18 cellular contexts compared by ENCODE assay signal in the genomic region with DNA sequence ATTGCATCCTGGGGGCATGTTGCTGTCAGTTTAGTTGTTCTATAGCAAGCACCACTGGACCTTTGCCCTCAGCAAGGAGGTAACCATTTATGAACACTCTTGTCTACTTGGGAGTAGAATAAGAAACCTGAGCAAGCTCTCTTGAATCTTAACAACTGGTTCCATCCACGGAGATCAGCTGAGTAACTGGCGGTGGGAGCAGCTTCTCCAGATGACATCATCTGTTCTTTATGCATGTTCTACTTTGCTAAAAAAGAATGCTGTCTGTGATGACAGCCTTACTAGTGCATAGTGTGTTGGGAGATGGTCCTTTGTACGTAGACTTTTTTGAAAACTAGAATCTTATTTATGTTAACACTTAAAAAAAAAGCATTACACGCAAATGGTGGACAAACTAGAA. TPM values are rescaled to one million over a fixed set of nuclear protein-coding genes. Genes with fewer than 3 reads are reported as not detected.
DNase-seq lines count a peak whose midpoint lies in the region; ATAC-seq, FAIRE-seq and TF ChIP-seq lines count a peak whose summit lies in the region.
"Had no signal": no experiment of that assay in that cellular context is flagged by ENCODE, and none has a peak within 500 bp of the region (broad histone marks: within the 10 kb centered on the region; RNA-seq: fewer than 3 reads in every experiment).

No MANE protein-coding gene starts in this region.

- no peak overlapping the region for H4K91ac ChIP-seq in IMR-90 (ENCODE audit: insufficient read depth, low read depth, low read length)

- FAIRE-seq in small intestine (lab: Jason Lieb, UNC): no peak
- FAIRE-seq: A549 had no signal

- no peak overlapping the region for H3K4me2 ChIP-seq in IMR-90 (ENCODE audit: low read depth, low read length)
- H3K4me2 ChIP-seq: A549 had no signal

- H3K27me3 ChIP-seq in ACC112 (ENCODE audit: insufficient read depth, low read length): no peaks in the 10 kb centered on the region
- no peaks in the 10 kb centered on the region for H3K27me3 ChIP-seq in IMR-90 (ENCODE audit: control insufficient read depth, insufficient read depth, low read length)
- no peaks in the 10 kb centered on the region for H3K27me3 ChIP-seq in dorsolateral prefrontal cortex
- H3K27me3 ChIP-seq in small intestine (ENCODE audit: control insufficient read depth in 2 of 2, insufficient read depth in 2 of 2, low read length in 2 of 2): no peaks in the 10 kb centered on the region
- H3K27me3 ChIP-seq: vagina had no signal

- no peaks in the 10 kb centered on the region for H3K79me2 ChIP-seq in ACC112 (ENCODE audit: control insufficient read depth, insufficient read depth, low read length, unreplicated experiment)

- H2BK120ac ChIP-seq in IMR-90 (ENCODE audit: low read depth, low read length): no peak overlapping the region; the same call in 1 of the 2 replicates

- no peak for TF ChIP-seq RAD21 in IMR-90 (IDR thresholded peaks at IDR 0.05; ENCODE audit: low read length)

- H3K9me1 ChIP-seq in IMR-90 (ENCODE audit: insufficient read depth, low read length): peaks cover 9% of the 10 kb centered on the region

- no peak overlapping the region for H3K4me3 ChIP-seq in ACC112 (ENCODE audit: low read depth, low read length)
- no peak overlapping the region for H3K4me3 ChIP-seq in IMR-90 (ENCODE audit: insufficient read depth, low read depth, low read length)
- H3K4me3 ChIP-seq in dorsolateral prefrontal cortex: no peak overlapping the region
- no peak overlapping the region for H3K4me3 ChIP-seq in small intestine (ENCODE audit: low read depth in 1 of 2, low read length in 2 of 2)
- H3K4me3 ChIP-seq: A549, coronary artery, vagina had no signal

- H3K27ac ChIP-seq in ACC112 (ENCODE audit: low read depth, low read length): peak overlapping the region; percentile 69
- no peak overlapping the region for H3K27ac ChIP-seq in IMR-90 (ENCODE audit: insufficient read depth, low read length)
- H3K27ac ChIP-seq in dorsolateral prefrontal cortex: peak overlapping the region in 58 of 59 donors; percentile 16 to 92 (median 82)
- no peak overlapping the region for H3K27ac ChIP-seq in small intestine (ENCODE audit: low read depth in 1 of 2, low read length in 1 of 2)
- H3K27ac ChIP-seq: A549, coronary artery, epithelial cell of prostate, vagina had no signal

- H3K36me3 ChIP-seq in ACC112 (ENCODE audit: insufficient read depth, low read length): no peaks in the 10 kb centered on the region
- no peaks in the 10 kb centered on the region for H3K36me3 ChIP-seq in IMR-90 (ENCODE audit: control insufficient read depth, insufficient read depth, low read length)
- no peaks in the 10 kb centered on the region for H3K36me3 ChIP-seq in small intestine (ENCODE audit: control insufficient read depth in 2 of 2, insufficient read depth in 2 of 2, low read length in 2 of 2)
- H3K36me3 ChIP-seq: vagina had no signal

- H3K23ac ChIP-seq in IMR-90 (ENCODE audit: low read depth, low read length): no peak overlapping the region

- intact Hi-C loops in IMR-90 (cut with micrococcal nuclease): no loop called here
- intact Hi-C loops in dorsolateral prefrontal cortex (cut with DNase I): loop anchor here in 1 of 2 donors (5.0 kb wide), 1 partner anchor 80 kb away; no protein-coding TSS in a partner anchor

- H2BK5ac ChIP-seq in IMR-90 (ENCODE audit: low read depth, low read length, poor library complexity, severe bottlenecking): no peak overlapping the region

- no peak overlapping the region for H3K18ac ChIP-seq in IMR-90 (ENCODE audit: low read depth, low read length)

- TF ChIP-seq POLR2A in IMR-90 (IDR thresholded peaks at IDR 0.05; ENCODE audit: low read depth, low read length): no peak

- no peak overlapping the region for H3K4ac ChIP-seq in IMR-90 (ENCODE audit: low read depth, low read length)

- peak; percentile 48 for ATAC-seq in IMR-90 (ENCODE audit: low read depth)
- ATAC-seq: A549; activated CD8-positive, alpha-beta memory T cell treated with anti-CD3 and anti-CD28 coated beads, Interleukin-2, amount 10 ng/mL, durations not matched to agents 7 days and 5 days; right cardiac atrium had no signal

- H3K14ac ChIP-seq in IMR-90 (replicated peaks; ENCODE audit: low read depth, low read length): 0 out of 2 replicates have a peak overlapping the region, but pooled peaks have one; percentile 32

- H2AK9ac ChIP-seq in IMR-90 (replicated peaks; ENCODE audit: low read depth, low read length, poor library complexity): no peak overlapping the region

- CTCF ChIA-PET in IMR-90 (lab: Yijun Ruan, JAX): interaction anchor here (1.3 kb wide), 1 partner anchor 11 kb away, joined by 3 read pairs; no protein-coding TSS in a partner anchor

- H3K9me3 ChIP-seq in IMR-90 (ENCODE audit: control insufficient read depth, insufficient read depth, low read length) (no peaks in the 10 kb centered on the region), small intestine (ENCODE audit: control insufficient read depth, low read depth) (no peaks in the 10 kb centered on the region)
- H3K9me3 ChIP-seq: A549, vagina had no signal

- H3K4me1 ChIP-seq in ACC112 (ENCODE audit: control insufficient read depth, insufficient read depth, low read length, unreplicated experiment) (peaks cover 14% of the 10 kb centered on the region), IMR-90 (ENCODE audit: control insufficient read depth, insufficient read depth, low read length) (peaks cover 5% of the 10 kb centered on the region), small intestine (ENCODE audit: control insufficient read depth in 2 of 2, insufficient read depth in 1 of 2, low read depth in 1 of 2, low read length in 1 of 2) (no peaks in the 10 kb centered on the region)
- H3K4me1 ChIP-seq: A549, vagina had no signal

- no CpG with 5 or more reads among the region's 4 CpGs for whole genome bisulfite sequencing in IMR-90 (ENCODE audit: extremely low coverage in 2 of 2, insufficient read length in 1 of 2), 2 experiments
- whole genome bisulfite sequencing in small intestine, 3 donors: 58 to 66% (median 60%) methylated on average over 4 of the region's 4 CpGs

- no peak overlapping the region for H2AK5ac ChIP-seq in IMR-90 (ENCODE audit: low read depth, low read length)

- no peak for TF ChIP-seq CTCF in IMR-90 (conservative IDR thresholded peaks at IDR 0.05; ENCODE audit: low read depth, low read length)
- TF ChIP-seq CTCF in dorsolateral prefrontal cortex (IDR thresholded peaks at IDR 0.05 in 54 of 56, conservative IDR thresholded peaks at IDR 0.05 in 2 of 56; ENCODE audit: low read depth in 1 of 56, partially characterized antibody in 56 of 56): no peak

- no peaks in the 10 kb centered on the region for H4K20me1 ChIP-seq in IMR-90 (ENCODE audit: insufficient read depth, low read length)

- H3K56ac ChIP-seq in IMR-90 (ENCODE audit: extremely low read depth, insufficient read depth, low read length): no peak overlapping the region

- dilution Hi-C loops in IMR-90 (cut with HindIII; ENCODE audit: low sequenced_read_pairs, unreplicated experiment): no loop called here

- no peak overlapping the region for H4K5ac ChIP-seq in IMR-90 (ENCODE audit: low read depth, low read length)

- peak overlapping the region; percentile 43; the same call in 1 of the 3 replicates for H2BK15ac ChIP-seq in IMR-90 (ENCODE audit: low read depth, low read length)

- peak; percentile 70 for DNase-seq in IMR-90
- DNase-seq in dorsolateral prefrontal cortex: peak in 5 of 10 donors; percentile 41 to 68 (median 60)
- DNase-seq in midbrain (lab: John Stamatoyannopoulos, UW): peak; percentile 37
- no peak for DNase-seq in amniotic stem cell (lab: John Stamatoyannopoulos, UW)
- DNase-seq in small intestine: no peak
- no peak for DNase-seq in NCI-H2029 treated with DMSO at 0.1 percent for 48 hours (lab: John Stamatoyannopoulos, UW)
- no peak for DNase-seq in stimulated activated naive CD4-positive, alpha-beta T cell treated with Interleukin-2 at 50 U/mL for 16 hours (lab: John Stamatoyannopoulos, UW)
- DNase-seq: activated CD8-positive, alpha-beta memory T cell treated with anti-CD3 and anti-CD28 coated beads, Interleukin-2, amount 10 ng/mL, durations not matched to agents 7 days and 5 days; islet precursor cell; NCI-H187; NCI-H524; right cardiac atrium; T1000 had no signal

- H4K8ac ChIP-seq in IMR-90 (ENCODE audit: low read depth in 2 of 2, low read length in 2 of 2): no peak overlapping the region

- no peak overlapping the region for H2AFZ ChIP-seq in ACC112 (ENCODE audit: low read length, unreplicated experiment)
- no peak overlapping the region for H2AFZ ChIP-seq in IMR-90 (replicated peaks; ENCODE audit: low read length, poor library complexity)

- in situ Hi-C loops in IMR-90 (cut with MboI; ENCODE audit: low sequenced_read_pairs): no loop called here

- BruUV-seq in IMR-90 (replicated peaks; lab: Mats Ljungman, UMichigan): no TSS peak

- H3K79me1 ChIP-seq in IMR-90 (ENCODE audit: low read depth in 1 of 2, low read length in 2 of 2): peaks cover 0 to 6% of the 10 kb centered on the region in 2 experiments; a peak in 2 of 4 replicates

- no peak overlapping the region for H3K9ac ChIP-seq in IMR-90 (ENCODE audit: low read depth, low read length)

- POLR2A ChIA-PET in IMR-90 (lab: Charles Lee; ENCODE audit: unreplicated experiment): no interaction called here

- H2BK20ac ChIP-seq in IMR-90 (ENCODE audit: low read depth, low read length): no peak overlapping the region

TF ChIP-seq in IMR-90, 13 proteins besides CTCF, POLR2A, EP300 and RAD21 (continues in another document):
- no peak for TF ChIP-seq MAFK (IDR thresholded peaks at IDR 0.05; ENCODE audit: low read depth, low read length)
- TF ChIP-seq NFE2L2 (IDR thresholded peaks at IDR 0.05; ENCODE audit: low read depth, low read length): no peak
- TF ChIP-seq CEBPB (IDR thresholded peaks at IDR 0.05; ENCODE audit: low read depth, low read length): no peak
- TF ChIP-seq MXI1 (IDR thresholded peaks at IDR 0.05; ENCODE audit: borderline replicate concordance, low read depth, low read length): no peak
- no peak for TF ChIP-seq RCOR1 (IDR thresholded peaks at IDR 0.05; ENCODE audit: insufficient replicate concordance, low read length)

RNA-seq across cellular contexts. Expression of a gene that starts 17.7 kb away (rescaled TPM):
- total RNA-seq in IMR-90 (2012; rRNA removed) (4.4 and 5.2 TPM in 2 replicates), dorsolateral prefrontal cortex (100 to 1,000 TPM in 73 of 120 experiments, 10 to 100 TPM in 47; 45.6 to 158 (median 109) TPM)
- polyA plus RNA-seq in IMR-90 (2012; rRNA removed) (3.1 and 3.2 TPM in 2 replicates), small intestine (1 to 10 TPM in 2 of 3 donors, under 1 TPM in 1; 0.43 to 2.5 (median 1.1) TPM)
- 1.0 and 3.3 TPM in 2 replicates for polyA plus RNA-seq in IMR-90 (2012; cell fraction: cytosol; rRNA removed)
- 1.7 and 5.6 TPM in 2 replicates for polyA plus RNA-seq in IMR-90 (2012; cell fraction: nucleus; rRNA removed; ENCODE audit: low replicate concordance)

RNA-seq across cellular contexts. Expression of a gene that starts 51.1 kb away (rescaled TPM):
- total RNA-seq in IMR-90 (2012; rRNA removed) (21.4 and 23.7 TPM in 2 replicates), dorsolateral prefrontal cortex (100 to 1,000 TPM in 1 of 120 experiments, 10 to 100 TPM in 91, 1 to 10 TPM in 28; 3.0 to 100 (median 19.1) TPM)
- polyA plus RNA-seq in IMR-90 (2012; rRNA removed) (16.4 and 17.1 TPM in 2 replicates), small intestine (10 to 100 TPM in 2 of 3 donors, 1 to 10 TPM in 1; 8.4 to 45.2 (median 20.3) TPM)
- polyA plus RNA-seq in IMR-90 (2012; cell fraction: cytosol; rRNA removed): 10.8 and 12.1 TPM in 2 replicates
- polyA plus RNA-seq in IMR-90 (2012; cell fraction: nucleus; rRNA removed; ENCODE audit: low replicate concordance): 8.3 and 10.0 TPM in 2 replicates

Comparison
In these comparisons a context has a peak if more than half of its experiments do, and no peak if none do; other contexts are left out.
1. H3K27ac ChIP-seq: peak in ACC112 (single experiment) and dorsolateral prefrontal cortex (58 of 59); none in IMR-90 (single experiment) and small intestine (0 of 2).
2. DNase-seq: peak in IMR-90 (single experiment) and midbrain (single experiment); none in amniotic stem cell (single experiment), small intestine (single experiment), NCI-H2029 treated with DMSO at 0.1 percent for 48 hours (single experiment) and stimulated activated naive CD4-positive, alpha-beta T cell treated with Interleukin-2 at 50 U/mL for 16 hours (single experiment).